ENCODE assay signal across 8 cellular contexts in the genomic region with DNA sequence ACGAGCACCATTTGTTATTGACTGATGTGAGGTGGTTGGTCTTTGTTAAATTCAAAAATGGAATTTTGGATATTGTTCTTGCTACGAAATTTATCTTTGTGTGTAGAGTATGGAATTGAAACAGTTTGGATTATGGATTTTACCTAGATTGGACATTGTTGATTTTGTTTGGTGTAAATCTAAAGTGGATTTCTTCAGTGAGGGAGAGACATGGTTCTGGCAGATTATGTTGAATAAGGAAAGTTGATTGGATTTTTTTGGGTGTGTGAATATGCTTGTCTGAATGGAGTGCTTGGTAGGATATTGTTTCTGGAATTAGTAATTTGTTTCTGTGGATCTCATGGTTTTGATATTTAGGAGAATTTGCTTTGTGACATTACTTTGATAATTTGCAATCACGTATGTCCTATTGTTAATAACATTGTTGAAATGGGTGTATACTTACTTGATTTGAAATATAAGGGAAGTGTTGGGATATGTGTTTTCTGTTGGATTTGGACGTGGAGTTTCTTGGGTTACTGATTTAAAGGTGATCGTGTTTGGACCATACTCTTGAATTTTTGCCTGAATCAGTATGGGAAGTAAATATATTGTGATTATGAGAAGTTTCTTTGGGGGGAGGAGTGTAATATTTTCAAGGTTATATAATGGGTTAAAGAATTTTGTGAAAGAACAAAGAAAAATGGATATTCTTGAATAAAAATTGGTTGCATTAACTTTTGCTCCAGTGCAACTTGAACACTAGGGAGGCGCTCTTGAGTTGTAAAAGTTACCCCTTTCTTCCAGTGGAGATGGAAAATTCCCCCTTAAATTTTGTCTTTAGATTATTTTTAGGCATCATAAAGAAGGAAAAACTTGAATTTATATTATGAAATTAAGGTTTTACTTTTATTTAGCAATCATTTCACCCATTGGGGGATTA. TPM values are rescaled to one million over a fixed set of nuclear protein-coding genes. Genes with fewer than 3 reads are reported as not detected.
A peak's percentile ranks its signal among the peaks of the same experiment; 100 is the strongest.
DNase-seq lines count a peak whose midpoint lies in the region; ATAC-seq and TF ChIP-seq lines count a peak whose summit lies in the region.

No MANE protein-coding gene starts in this region.

- 0 out of 2 replicates have a peak, but pooled peaks cover 4% of the 10 kb centered on the region for H3K4me1 ChIP-seq in SJCRH30

- peak overlapping the region; percentile 81 for H3K4me3 ChIP-seq in SJCRH30
- peak overlapping the region; percentile 87 for H3K4me3 ChIP-seq in epithelial cell of esophagus (ENCODE audit: low read length)
- peak overlapping the region in 4 of 7 experiments; percentile 42 to 67 (median 54) for H3K4me3 ChIP-seq in skin epidermis

- no peak for ATAC-seq in GM21381 (IDR thresholded peaks at IDR 0.05; ENCODE audit: unreplicated experiment)
- no peak for ATAC-seq in HG03175 (IDR thresholded peaks at IDR 0.05; ENCODE audit: unreplicated experiment)

- H3K9me3 ChIP-seq in SJCRH30 (replicated peaks): no peaks in the 10 kb centered on the region

- peak; percentile 44 for TF ChIP-seq CTCF in epithelial cell of esophagus (IDR thresholded peaks at IDR 0.05; ENCODE audit: insufficient read depth, low read depth, low read length, missing control alignments)

- peak; percentile 40 for DNase-seq in activated CD4-positive, alpha-beta T cell treated with anti-CD3 and anti-CD28 coated beads for 48 hours
- DNase-seq in activated CD4-positive, alpha-beta T cell treated with anti-CD3 and anti-CD28 coated beads for 4 hours: no peak
- DNase-seq in SJCRH30: peak; percentile 51 to 73
- peak; percentile 51 for DNase-seq in epithelial cell of esophagus (ENCODE audit: low read depth)
- no peak for DNase-seq in activated CD8-positive, alpha-beta memory T cell treated with anti-CD3 and anti-CD28 coated beads, Interleukin-2, amount 50 U/mL, for 4 hours

- H3K27ac ChIP-seq in SJCRH30: peak overlapping the region; percentile 97
- H3K27ac ChIP-seq in skin epidermis: peak overlapping the region in 20 of 21 experiments; percentile 90 to 99 (median 97)

- H3K27me3 ChIP-seq in SJCRH30: no peaks in the 10 kb centered on the region

- peaks cover 78% of the 10 kb centered on the region for H3K36me3 ChIP-seq in SJCRH30

RNA-seq across cellular contexts. Expression of a gene that starts 0.9 kb away (rescaled TPM):
- 64.8 and 82.6 TPM in 2 replicates for total RNA-seq in SJCRH30 (2014; rRNA removed; shearing (Covaris generic))

Comparison
In these comparisons a context has a peak if more than half of its experiments do, and no peak if none do; other contexts are left out.
1. DNase-seq: peak in activated CD4-positive, alpha-beta T cell treated with anti-CD3 and anti-CD28 coated beads for 48 hours (single experiment), SJCRH30 (2 of 2) and epithelial cell of esophagus (single experiment); none in activated CD4-positive, alpha-beta T cell treated with anti-CD3 and anti-CD28 coated beads for 4 hours (0 of 2) and activated CD8-positive, alpha-beta memory T cell treated with anti-CD3 and anti-CD28 coated beads, Interleukin-2, amount 50 U/mL, for 4 hours (single experiment).
2. Peak in every context shown above with its lines, with median percentiles within 50 percentile points of each other: H3K4me3 ChIP-seq.